In the genomic region with DNA sequence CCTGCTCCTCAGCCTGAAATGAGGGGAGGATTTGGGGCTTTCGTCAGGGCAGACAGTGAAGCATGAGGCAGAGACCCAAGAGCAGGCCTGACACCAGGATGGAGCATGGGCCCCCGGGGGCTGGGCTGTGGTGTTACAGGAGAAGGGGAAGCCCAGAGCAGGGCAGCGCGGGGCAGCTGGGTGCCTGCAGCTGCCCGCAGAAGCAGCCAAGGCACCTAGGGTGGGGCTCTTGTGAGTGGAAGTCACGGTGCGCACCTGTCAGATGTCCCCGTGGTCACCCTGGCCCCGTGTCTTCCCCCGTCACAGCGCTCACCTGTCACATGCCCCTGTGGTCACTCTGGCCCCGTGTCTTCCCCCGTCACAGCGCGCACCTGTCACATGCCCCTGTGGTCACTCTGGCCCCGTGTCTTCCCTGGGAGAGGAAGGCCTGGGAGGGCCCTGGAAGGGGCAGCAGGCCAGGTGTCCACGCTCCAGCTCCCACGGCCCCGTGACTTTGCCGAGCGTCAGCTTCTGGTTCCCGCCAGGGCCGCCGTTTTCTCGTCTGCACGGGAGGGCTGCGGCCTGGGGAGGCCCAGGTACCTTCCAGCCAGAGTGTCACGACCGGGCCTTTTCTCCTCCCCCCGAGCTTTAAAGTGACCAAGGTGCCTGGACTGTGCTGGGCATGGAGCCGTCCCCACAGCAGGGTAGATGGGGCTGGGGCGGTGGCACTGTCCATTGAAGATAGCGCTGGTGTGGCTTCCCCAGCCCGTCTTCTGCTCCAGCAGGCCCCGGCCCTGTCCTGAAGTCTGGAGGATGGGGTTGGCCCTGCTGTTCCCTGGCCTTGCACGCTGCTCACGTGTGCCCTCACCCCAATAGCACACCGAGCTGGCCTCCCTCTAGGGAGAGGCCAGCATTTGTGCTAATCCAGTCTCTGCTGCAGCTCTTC, we compare ENCODE assay signal across 1 cellular context.
TF ChIP-seq lines count a peak whose summit lies in the region.

No MANE protein-coding gene starts in this region.

TF ChIP-seq in HepG2, 621 proteins besides CTCF, POLR2A, EP300 and RAD21:
- TF ChIP-seq RBFOX2 (IDR thresholded peaks at IDR 0.05; ENCODE audit: low read depth, low read length) (peak; percentile 77), AGO2 (optimal IDR thresholded peaks at IDR 0.05; ENCODE audit: low read depth, low read length) (peak; percentile 82), MIER3 (CRISPR knock-in tag; IDR thresholded peaks at IDR 0.05; ENCODE audit: borderline replicate concordance) (no peak), ZEB1 (IDR thresholded peaks at IDR 0.05; ENCODE audit: insufficient replicate concordance, low read depth) (no peak), POLR2G (IDR thresholded peaks at IDR 0.05; ENCODE audit: low read depth, low read length) (peak; percentile 8; the same call in 1 of the 2 replicates), HNRNPLL (IDR thresholded peaks at IDR 0.05; ENCODE audit: low read depth, low read length, poor library complexity, severe bottlenecking) (peak; percentile 33), AGO1 (IDR thresholded peaks at IDR 0.05; ENCODE audit: low read depth, low read length, poor library complexity, severe bottlenecking) (peak; percentile 13), CENPT (CRISPR knock-in tag; IDR thresholded peaks at IDR 0.05; ENCODE audit: low read depth) (peak; percentile 8; the same call in 1 of the 2 replicates)
- TF ChIP-seq, protein P1, sequence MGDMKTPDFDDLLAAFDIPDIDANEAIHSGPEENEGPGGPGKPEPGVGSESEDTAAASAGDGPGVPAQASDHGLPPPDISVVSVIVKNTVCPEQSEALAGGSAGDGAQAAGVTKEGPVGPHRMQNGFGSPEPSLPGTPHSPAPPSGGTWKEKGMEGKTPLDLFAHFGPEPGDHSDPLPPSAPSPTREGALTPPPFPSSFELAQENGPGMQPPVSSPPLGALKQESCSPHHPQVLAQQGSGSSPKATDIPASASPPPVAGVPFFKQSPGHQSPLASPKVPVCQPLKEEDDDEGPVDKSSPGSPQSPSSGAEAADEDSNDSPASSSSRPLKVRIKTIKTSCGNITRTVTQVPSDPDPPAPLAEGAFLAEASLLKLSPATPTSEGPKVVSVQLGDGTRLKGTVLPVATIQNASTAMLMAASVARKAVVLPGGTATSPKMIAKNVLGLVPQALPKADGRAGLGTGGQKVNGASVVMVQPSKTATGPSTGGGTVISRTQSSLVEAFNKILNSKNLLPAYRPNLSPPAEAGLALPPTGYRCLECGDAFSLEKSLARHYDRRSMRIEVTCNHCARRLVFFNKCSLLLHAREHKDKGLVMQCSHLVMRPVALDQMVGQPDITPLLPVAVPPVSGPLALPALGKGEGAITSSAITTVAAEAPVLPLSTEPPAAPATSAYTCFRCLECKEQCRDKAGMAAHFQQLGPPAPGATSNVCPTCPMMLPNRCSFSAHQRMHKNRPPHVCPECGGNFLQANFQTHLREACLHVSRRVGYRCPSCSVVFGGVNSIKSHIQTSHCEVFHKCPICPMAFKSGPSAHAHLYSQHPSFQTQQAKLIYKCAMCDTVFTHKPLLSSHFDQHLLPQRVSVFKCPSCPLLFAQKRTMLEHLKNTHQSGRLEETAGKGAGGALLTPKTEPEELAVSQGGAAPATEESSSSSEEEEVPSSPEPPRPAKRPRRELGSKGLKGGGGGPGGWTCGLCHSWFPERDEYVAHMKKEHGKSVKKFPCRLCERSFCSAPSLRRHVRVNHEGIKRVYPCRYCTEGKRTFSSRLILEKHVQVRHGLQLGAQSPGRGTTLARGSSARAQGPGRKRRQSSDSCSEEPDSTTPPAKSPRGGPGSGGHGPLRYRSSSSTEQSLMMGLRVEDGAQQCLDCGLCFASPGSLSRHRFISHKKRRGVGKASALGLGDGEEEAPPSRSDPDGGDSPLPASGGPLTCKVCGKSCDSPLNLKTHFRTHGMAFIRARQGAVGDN (CRISPR knock-in tag; IDR thresholded peaks at IDR 0.05), result peak; percentile 6
